ENCODE assay signal across 1 cellular context in genomic region chr18:76167440-76167839, GRCh38.
TF ChIP-seq lines count a peak whose summit lies in the region.

No MANE protein-coding gene starts in this region.

TF ChIP-seq in WTC11, 78 proteins besides CTCF, POLR2A, EP300 and RAD21 (continued from another document):
- TF ChIP-seq SOX15 (CRISPR knock-in tag; IDR thresholded peaks at IDR 0.05) (no peak), KAT7 (CRISPR knock-in tag; IDR thresholded peaks at IDR 0.05; ENCODE audit: borderline replicate concordance) (no peak), SMAD3 (CRISPR knock-in tag; IDR thresholded peaks at IDR 0.05; ENCODE audit: borderline replicate concordance) (no peak), NR2C2 (CRISPR knock-in tag; IDR thresholded peaks at IDR 0.05) (no peak), AR (CRISPR knock-in tag; IDR thresholded peaks at IDR 0.05) (no peak), HMGA2 (CRISPR knock-in tag; IDR thresholded peaks at IDR 0.05) (no peak), MLX (CRISPR knock-in tag; IDR thresholded peaks at IDR 0.05) (no peak), ZMAT4 (CRISPR knock-in tag; IDR thresholded peaks at IDR 0.05) (no peak)
- TF ChIP-seq, protein P1, sequence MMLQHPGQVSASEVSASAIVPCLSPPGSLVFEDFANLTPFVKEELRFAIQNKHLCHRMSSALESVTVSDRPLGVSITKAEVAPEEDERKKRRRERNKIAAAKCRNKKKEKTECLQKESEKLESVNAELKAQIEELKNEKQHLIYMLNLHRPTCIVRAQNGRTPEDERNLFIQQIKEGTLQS (CRISPR knock-in tag; conservative IDR thresholded peaks at IDR 0.05): no peak
